In genomic region chr1:154765970-154766369, GRCh38 we compare ENCODE assay signal across 8 cellular contexts.
DNase-seq lines count a peak whose midpoint lies in the region; ATAC-seq and TF ChIP-seq lines count a peak whose summit lies in the region.

No MANE protein-coding gene starts in this region.

- H2AFZ ChIP-seq in H9 (ENCODE audit: low read length) = no peak overlapping the region

- H3K4me2 ChIP-seq in H9 (ENCODE audit: insufficient read depth, insufficient read length, low read length) = no peak overlapping the region

- DNase-seq in Ammon's horn (ENCODE audit: low spot score) = peak; percentile 31
- DNase-seq in H9 = peak; percentile 67
- DNase-seq in RPMI7951 (ENCODE audit: low read depth) = peak; percentile 33
- DNase-seq in foreskin fibroblast = peak; percentile 8 to 47
- DNase-seq in NCI-H187 (lab: John Stamatoyannopoulos, UW) = no peak
- no peak for DNase-seq in activated gamma-delta T cell treated with Interleukin-2 at 50 U/mL for 16 hours
- no peak for DNase-seq in ovary

- H3K79me1 ChIP-seq in H9 (ENCODE audit: insufficient read depth, low read depth, low read length, poor library complexity, severe bottlenecking) = no peaks in the 10 kb centered on the region

- H3K9me3 Mint-ChIP-seq in H9 = no peaks in the 10 kb centered on the region

- 0 out of 4 replicates have a peak, but pooled peaks cover 0 to 3% of the 10 kb centered on the region in 2 experiments for H3K4me1 Mint-ChIP-seq in H9

- TF ChIP-seq CTCF in H9 (conservative IDR thresholded peaks at IDR 0.05) (peak; percentile 70), foreskin fibroblast (IDR thresholded peaks at IDR 0.05; ENCODE audit: low read depth, low read length) (peak; percentile 39), ovary (IDR thresholded peaks at IDR 0.05) (no peak)

- H4K91ac ChIP-seq in H9 (ENCODE audit: insufficient read length, low read depth, low read length) = no peak overlapping the region

- H3K36me3 Mint-ChIP-seq in H9 (ENCODE audit: insufficient read depth in 1 of 3, low read depth in 3 of 3) = no peaks in the 10 kb centered on the region

- H2BK120ac ChIP-seq in H9 (ENCODE audit: low read depth, low read length, poor library complexity, severe bottlenecking) = no peak overlapping the region

- H3K79me2 ChIP-seq in H9 (ENCODE audit: insufficient read depth, low read length) = no peaks in the 10 kb centered on the region

- H2BK5ac ChIP-seq in H9 (ENCODE audit: insufficient read length, low read length) = no peak overlapping the region

- TF ChIP-seq EP300 in ovary (IDR thresholded peaks at IDR 0.05) = no peak

- H3K27ac ChIP-seq in H9 (ENCODE audit: insufficient read length, low read depth, low read length) (no peak overlapping the region), ovary (no peak overlapping the region)

- H4K5ac ChIP-seq in H9 (ENCODE audit: insufficient read length, low read depth, low read length) = no peak overlapping the region

- intact Hi-C loops in ovary (cut with DNase I) = no loop called here

- H3T11ph ChIP-seq in H9 (ENCODE audit: low read length) = no peak overlapping the region

- H2BK12ac ChIP-seq in H9 (ENCODE audit: insufficient read length, low read depth, low read length) = no peak overlapping the region

- H3K4me1 ChIP-seq in H9 (ENCODE audit: insufficient read depth, low read length) (no peaks in the 10 kb centered on the region), ovary (ENCODE audit: insufficient read depth) (no peaks in the 10 kb centered on the region)

- ATAC-seq in GM18873 (IDR thresholded peaks at IDR 0.05; ENCODE audit: low FRiP score, unreplicated experiment) = no peak

- H3K27me3 Mint-ChIP-seq in H9 (ENCODE audit: low read depth) = peaks cover 35% of the 10 kb centered on the region

- H2AK5ac ChIP-seq in H9 (ENCODE audit: insufficient read length, low read length) = no peak overlapping the region

- no CpG with 5 or more reads among the region's 3 CpGs for WGBS in H9 (ENCODE audit: extremely low coverage, insufficient read length, low lambda C conversion rate)
- WGBS in ovary, 3 donors = 69 to 81% (median 81%) methylated on average over 3 of the region's 3 CpGs

- TF ChIP-seq POLR2A in ovary (IDR thresholded peaks at IDR 0.05) = no peak

- H4K20me1 ChIP-seq in H9 (ENCODE audit: control insufficient read depth, insufficient read depth, insufficient read length) = no peaks in the 10 kb centered on the region

- H3K27ac Mint-ChIP-seq in H9 = no peak overlapping the region; a peak in 1 of 7 replicates

- no peak overlapping the region for H3K4ac ChIP-seq in H9 (ENCODE audit: low read depth, low read length)

- no peak overlapping the region for H3K56ac ChIP-seq in H9 (ENCODE audit: insufficient read length, low read depth, low read length)

- H3K23ac ChIP-seq in H9 (ENCODE audit: insufficient read length, low read depth, low read length) = no peak overlapping the region

- no peak overlapping the region for H3K18ac ChIP-seq in H9 (ENCODE audit: insufficient read length, low read depth, low read length)

- no peak overlapping the region for H3K9ac ChIP-seq in H9 (ENCODE audit: extremely low read depth, insufficient read length, low read length)

- H3K36me3 ChIP-seq in ovary = no peaks in the 10 kb centered on the region

- no peaks in the 10 kb centered on the region for H3K9me3 ChIP-seq in H9 (ENCODE audit: control insufficient read depth, low read depth, low read length)
- no peaks in the 10 kb centered on the region for H3K9me3 ChIP-seq in ovary

- H3K14ac ChIP-seq in H9 (ENCODE audit: insufficient read depth, low read length) = no peak overlapping the region

- H3K4me3 ChIP-seq in foreskin fibroblast (ENCODE audit: low read depth in 1 of 2, low read length in 2 of 2) = no peak overlapping the region
- no peak overlapping the region for H3K4me3 ChIP-seq in ovary

- H3K27me3 ChIP-seq in H9 (ENCODE audit: insufficient read depth, low read length) = no peaks in the 10 kb centered on the region
- H3K27me3 ChIP-seq in ovary = no peaks in the 10 kb centered on the region

- no peak overlapping the region for H2BK20ac ChIP-seq in H9 (ENCODE audit: low read depth, low read length, poor library complexity, severe bottlenecking)

- no peaks in the 10 kb centered on the region for H3K23me2 ChIP-seq in H9 (ENCODE audit: insufficient read length, low read depth, low read length, poor library complexity, severe bottlenecking)

- no peak overlapping the region for H4K8ac ChIP-seq in H9 (replicated peaks; ENCODE audit: insufficient read length, low read depth, low read length)

- H3K4me3 Mint-ChIP-seq in H9 = no peak overlapping the region; a peak in 1 of 5 replicates

- no peak overlapping the region for H2BK15ac ChIP-seq in H9 (ENCODE audit: low read depth, low read length)

Comparison
In these comparisons a context has a peak if more than half of its experiments do, and no peak if none do; other contexts are left out.
1. DNase-seq: peak in Ammon's horn (single experiment), H9 (single experiment), RPMI7951 (single experiment) and foreskin fibroblast (2 of 2); none in NCI-H187 (0 of 2), activated gamma-delta T cell treated with Interleukin-2 at 50 U/mL for 16 hours (single experiment) and ovary (0 of 5).
2. CTCF ChIP-seq: peak in H9 (single experiment) and foreskin fibroblast (single experiment); none in ovary (0 of 3).